ENCODE assay signal across 23 cellular contexts in the genomic region with DNA sequence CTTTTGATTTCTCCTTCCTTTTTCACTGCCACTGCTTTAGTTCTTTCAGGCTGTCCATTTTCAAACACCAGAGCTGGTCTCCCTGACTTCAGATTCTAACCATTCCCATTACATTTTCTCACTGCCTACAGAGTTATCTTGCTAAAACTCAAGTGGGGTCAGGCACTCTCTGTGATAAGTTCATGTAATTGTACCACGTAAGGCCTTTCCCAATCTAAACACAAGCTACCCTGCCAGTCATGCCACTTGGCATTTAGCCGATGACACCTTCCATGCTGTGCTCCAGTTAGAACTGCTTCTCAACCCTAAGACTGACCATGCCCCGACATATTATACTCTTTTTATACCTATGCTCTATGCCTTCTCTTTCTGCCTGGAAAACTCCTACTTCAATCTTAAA.
DNase-seq lines count a peak whose midpoint lies in the region; ATAC-seq and TF ChIP-seq lines count a peak whose summit lies in the region.
"Had no signal": no experiment of that assay in that cellular context is flagged by ENCODE, and none has a peak within 500 bp of the region (broad histone marks: within the 10 kb centered on the region; RNA-seq: fewer than 3 reads in every experiment).

No MANE protein-coding gene starts in this region.

- peak; percentile 39 to 40 for ATAC-seq in lower lobe of right lung
- no peak for ATAC-seq in GM21390 (IDR thresholded peaks at IDR 0.05; ENCODE audit: unreplicated experiment)
- ATAC-seq in GM18868 (IDR thresholded peaks at IDR 0.05; ENCODE audit: unreplicated experiment) = no peak
- ATAC-seq: A549, GM12878, HCT116 had no signal

- no peaks in the 10 kb centered on the region for H3K23me2 ChIP-seq in H9 (ENCODE audit: insufficient read length, low read depth, low read length, poor library complexity, severe bottlenecking)

- H4K20me1 ChIP-seq in mammary epithelial cell (ENCODE audit: insufficient read depth, low read length) (no peaks in the 10 kb centered on the region), H9 (ENCODE audit: control insufficient read depth, insufficient read depth, insufficient read length) (no peaks in the 10 kb centered on the region)
- H4K20me1 ChIP-seq: BLaER1 treated with 17β-estradiol and CSF1 and Interleukin-3, amounts not matched to agents 10 nM and 100 nM had no signal

- H3K27ac ChIP-seq in mammary epithelial cell (ENCODE audit: insufficient read depth, low read depth, low read length) = no peak overlapping the region
- no peak overlapping the region for H3K27ac ChIP-seq in H9 (ENCODE audit: insufficient read length, low read depth, low read length)
- H3K27ac ChIP-seq in lower lobe of right lung = no peak overlapping the region
- H3K27ac ChIP-seq: A549; BLaER1 treated with 17β-estradiol and CSF1 and Interleukin-3, amounts not matched to agents 10 nM and 100 nM had no signal

- intact Hi-C loops in MCF 10A (cut with micrococcal nuclease) (no loop called here), mammary epithelial cell (cut with micrococcal nuclease) (no loop called here), lower lobe of right lung (cut with DNase I) (no loop called here)

- no peak overlapping the region for H2AK5ac ChIP-seq in H9 (ENCODE audit: insufficient read length, low read length)

- H3K9ac ChIP-seq in mammary epithelial cell (ENCODE audit: insufficient read depth, low read length) = no peak overlapping the region
- H3K9ac ChIP-seq in H9 (ENCODE audit: extremely low read depth, insufficient read length, low read length) = no peak overlapping the region
- H3K9ac ChIP-seq: BLaER1 treated with 17β-estradiol and CSF1 and Interleukin-3, amounts not matched to agents 10 nM and 100 nM had no signal

- H3K36me3 Mint-ChIP-seq in MCF 10A (ENCODE audit: insufficient read depth, unreplicated experiment) (no peaks in the 10 kb centered on the region), H9 (ENCODE audit: insufficient read depth in 1 of 3, low read depth in 3 of 3) (no peaks in the 10 kb centered on the region; a peak in 1 of 7 replicates)
- H3K36me3 Mint-ChIP-seq: CD14-positive monocyte; CD8-positive, alpha-beta memory T cell had no signal

- H3T11ph ChIP-seq in H9 (ENCODE audit: low read length) = peak overlapping the region; percentile 67

- CTCF ChIA-PET in MCF 10A (lab: Yijun Ruan, JAX) = no interaction called here
- CTCF ChIA-PET in mammary epithelial cell (lab: Charles Lee; ENCODE audit: low non-redundant PET) = no interaction called here

- no peak overlapping the region for H2BK20ac ChIP-seq in H9 (ENCODE audit: low read depth, low read length, poor library complexity, severe bottlenecking)

- H3K9me3 Mint-ChIP-seq in MCF 10A (ENCODE audit: unreplicated experiment) (no peaks in the 10 kb centered on the region), H9 (peaks cover 2 to 5% of the 10 kb centered on the region in 2 experiments; a peak in 2 of 5 replicates)

- no peak overlapping the region for H4K91ac ChIP-seq in H9 (ENCODE audit: insufficient read length, low read depth, low read length)

- H3K27ac Mint-ChIP-seq in MCF 10A (ENCODE audit: low read depth, unreplicated experiment) = no peak overlapping the region
- H3K27ac Mint-ChIP-seq in H9 = no peak overlapping the region; a peak in 1 of 7 replicates
- H3K27ac Mint-ChIP-seq: CD14-positive monocyte; CD4-positive, alpha-beta T cell; CD8-positive, alpha-beta memory T cell had no signal

- H2BK15ac ChIP-seq in H9 (ENCODE audit: low read depth, low read length) = no peak overlapping the region

- H3K9me3 ChIP-seq in mammary epithelial cell (replicated peaks; ENCODE audit: insufficient read depth, low read length) (no peaks in the 10 kb centered on the region), H9 (ENCODE audit: control insufficient read depth, low read depth, low read length) (no peaks in the 10 kb centered on the region), lower lobe of right lung (no peaks in the 10 kb centered on the region)
- H3K9me3 ChIP-seq: A549; BE2C; BLaER1 treated with 17β-estradiol and CSF1 and Interleukin-3, amounts not matched to agents 10 nM and 100 nM had no signal

- H3K27me3 Mint-ChIP-seq in MCF 10A (ENCODE audit: insufficient read depth, unreplicated experiment) (no peaks in the 10 kb centered on the region), H9 (ENCODE audit: low read depth) (no peaks in the 10 kb centered on the region)
- H3K27me3 Mint-ChIP-seq: CD4-positive, alpha-beta T cell; CD8-positive, alpha-beta memory T cell had no signal

- no peak overlapping the region for H3K56ac ChIP-seq in H9 (ENCODE audit: insufficient read length, low read depth, low read length)

- in situ Hi-C loops in mammary epithelial cell (cut with MboI; ENCODE audit: low sequenced_read_pairs in 2 of 2) = no loop called here

- no peaks in the 10 kb centered on the region for H3K4me1 ChIP-seq in mammary epithelial cell (ENCODE audit: insufficient read depth, low read length)
- H3K4me1 ChIP-seq in H9 (ENCODE audit: insufficient read depth, low read length) = no peaks in the 10 kb centered on the region
- no peaks in the 10 kb centered on the region for H3K4me1 ChIP-seq in lower lobe of right lung
- H3K4me1 ChIP-seq: A549; BE2C; BLaER1 treated with 17β-estradiol and CSF1 and Interleukin-3, amounts not matched to agents 10 nM and 100 nM had no signal

- H4K8ac ChIP-seq in H9 (replicated peaks; ENCODE audit: insufficient read length, low read depth, low read length) = no peak overlapping the region

- no peaks in the 10 kb centered on the region for H3K79me1 ChIP-seq in H9 (ENCODE audit: insufficient read depth, low read depth, low read length, poor library complexity, severe bottlenecking)

- H3K79me2 ChIP-seq in mammary epithelial cell (ENCODE audit: insufficient read depth, low read length) (no peaks in the 10 kb centered on the region), H9 (ENCODE audit: insufficient read depth, low read length) (no peaks in the 10 kb centered on the region)

- H3K4me3 ChIP-seq in mammary epithelial cell (replicated peaks in 1 of 3; ENCODE audit: insufficient read depth in 1 of 3, low read depth in 2 of 3, low read length in 3 of 3) (no peak overlapping the region), lower lobe of right lung (no peak overlapping the region)
- H3K4me3 ChIP-seq: A549; BLaER1 treated with 17β-estradiol and CSF1 and Interleukin-3, amounts not matched to agents 10 nM and 100 nM; GM12878 had no signal

- H3K4me2 ChIP-seq in mammary epithelial cell (ENCODE audit: insufficient read depth, low read depth, low read length) (no peak overlapping the region), H9 (ENCODE audit: insufficient read depth, insufficient read length, low read length) (no peak overlapping the region)
- H3K4me2 ChIP-seq: A549; BLaER1 treated with 17β-estradiol and CSF1 and Interleukin-3, amounts not matched to agents 10 nM and 100 nM had no signal

- no TSS peak for BruUV-seq in MCF 10A (replicated peaks; lab: Mats Ljungman, UMichigan)
- BruUV-seq in mammary epithelial cell (replicated peaks; lab: Mats Ljungman, UMichigan) = no TSS peak

- POLR2A ChIA-PET in MCF 10A (lab: Yijun Ruan, JAX) = interaction anchor here (0.6 kb wide), 1 partner anchor 297 kb away, joined by 3 read pairs; no protein-coding TSS in a partner anchor

- TF ChIP-seq CTCF in MCF 10A (IDR thresholded peaks at IDR 0.05; ENCODE audit: unreplicated experiment) (no peak), mammary epithelial cell (conservative IDR thresholded peaks at IDR 0.05 in 1 of 2, IDR thresholded peaks at IDR 0.05 in 1 of 2; ENCODE audit: extremely low read depth in 1 of 2, insufficient read depth in 1 of 2, low read depth in 1 of 2, low read length in 2 of 2) (no peak), H9 (conservative IDR thresholded peaks at IDR 0.05) (no peak), lower lobe of right lung (IDR thresholded peaks at IDR 0.05) (no peak)

- H3K18ac ChIP-seq in H9 (ENCODE audit: insufficient read length, low read depth, low read length) = peak overlapping the region; percentile 70

- H3K4me1 Mint-ChIP-seq in MCF 10A (ENCODE audit: insufficient read depth, unreplicated experiment) = peaks cover 7% of the 10 kb centered on the region
- H3K4me1 Mint-ChIP-seq in H9 = peaks cover 12 to 13% of the 10 kb centered on the region in 2 experiments
- H3K4me1 Mint-ChIP-seq: CD14-positive monocyte; CD8-positive, alpha-beta memory T cell had no signal

- no peak overlapping the region for H3K23ac ChIP-seq in H9 (ENCODE audit: insufficient read length, low read depth, low read length)

- H4K5ac ChIP-seq in H9 (ENCODE audit: insufficient read length, low read depth, low read length) = no peak overlapping the region

- H3K4ac ChIP-seq in H9 (ENCODE audit: low read depth, low read length) = no peak overlapping the region

- dilution Hi-C loops in mammary epithelial cell (cut with HindIII; ENCODE audit: low sequenced_read_pairs) = no loop called here

- H2AFZ ChIP-seq in mammary epithelial cell (ENCODE audit: low read depth, low read length) = no peak overlapping the region
- H2AFZ ChIP-seq in H9 (ENCODE audit: low read length) = peak overlapping the region; percentile 14

- DNase-seq in MCF 10A (ENCODE audit: unreplicated experiment) (peak; percentile 18), mammary epithelial cell (no peak), H9 (no peak), lower lobe of right lung (peak; percentile 24)
- DNase-seq: 8988T; ACHN; AML-193; BE2C; CD4-positive, alpha-beta T cell; CD8-positive, alpha-beta memory T cell; DMS 273 treated with DMSO at 0.1 percent for 48 hours; DMS79; EL; GDM1; GOT3; H7 had no signal

- H2BK120ac ChIP-seq in H9 (ENCODE audit: low read depth, low read length, poor library complexity, severe bottlenecking) = no peak overlapping the region

- 54% methylated on average over 3 of the region's 3 CpGs for WGBS in mammary epithelial cell (ENCODE audit: low coverage, missing lambda C conversion rate)
- no CpG with 5 or more reads among the region's 3 CpGs for WGBS in H9 (ENCODE audit: extremely low coverage, insufficient read length, low lambda C conversion rate)

- no peak overlapping the region for H3K14ac ChIP-seq in H9 (ENCODE audit: insufficient read depth, low read length)

- H3K27me3 ChIP-seq in mammary epithelial cell (ENCODE audit: insufficient read depth, low read length) (no peaks in the 10 kb centered on the region), H9 (ENCODE audit: insufficient read depth, low read length) (no peaks in the 10 kb centered on the region), lower lobe of right lung (ENCODE audit: low read depth) (no peaks in the 10 kb centered on the region)
- H3K27me3 ChIP-seq: BE2C; BLaER1 treated with 17β-estradiol and CSF1 and Interleukin-3, amounts not matched to agents 10 nM and 100 nM had no signal

- H2BK12ac ChIP-seq in H9 (ENCODE audit: insufficient read length, low read depth, low read length) = no peak overlapping the region

- H3K36me3 ChIP-seq in mammary epithelial cell (ENCODE audit: insufficient read depth, low read length) (no peaks in the 10 kb centered on the region), lower lobe of right lung (no peaks in the 10 kb centered on the region)
- H3K36me3 ChIP-seq: BE2C; BLaER1 treated with 17β-estradiol and CSF1 and Interleukin-3, amounts not matched to agents 10 nM and 100 nM had no signal

- H3K4me3 Mint-ChIP-seq in MCF 10A (ENCODE audit: unreplicated experiment) (no peak overlapping the region), H9 (no peak overlapping the region)
- H3K4me3 Mint-ChIP-seq: CD14-positive monocyte; CD4-positive, alpha-beta T cell; CD8-positive, alpha-beta memory T cell had no signal

- H2BK5ac ChIP-seq in H9 (ENCODE audit: insufficient read length, low read length) = no peak overlapping the region

Comparison
In these comparisons a context has a peak if more than half of its experiments do, and no peak if none do; other contexts are left out.
1. DNase-seq: peak in MCF 10A (single experiment) and lower lobe of right lung (single experiment); none in mammary epithelial cell (single experiment) and H9 (single experiment).
2. ATAC-seq: peak in lower lobe of right lung (2 of 2); none in GM21390 (single experiment) and GM18868 (single experiment).